ENCODE assay signal across 16 cellular contexts in genomic region chr10:88409236-88409635, GRCh38.
DNase-seq lines count a peak whose midpoint lies in the region; ATAC-seq, FAIRE-seq and TF ChIP-seq lines count a peak whose summit lies in the region.
"Had no signal": no experiment of that assay in that cellular context is flagged by ENCODE, and none has a peak within 500 bp of the region (broad histone marks: within the 10 kb centered on the region; RNA-seq: fewer than 3 reads in every experiment).

No MANE protein-coding gene starts in this region.

- ATAC-seq in HG02623 (IDR thresholded peaks at IDR 0.05; ENCODE audit: unreplicated experiment) (no peak), HG03159 (IDR thresholded peaks at IDR 0.05; ENCODE audit: unreplicated experiment) (no peak)
- ATAC-seq: gastroesophageal sphincter had no signal

- FAIRE-seq in H54 (lab: Jason Lieb, UNC) = peak; percentile 53

- TF ChIP-seq CTCF in GM13977 (IDR thresholded peaks at IDR 0.05; ENCODE audit: extremely low read depth, insufficient read depth, missing control alignments) (no peak), fibroblast of mammary gland (conservative IDR thresholded peaks at IDR 0.05; ENCODE audit: control insufficient read depth, insufficient read depth, low read depth, low read length) (no peak)

- no peak overlapping the region for H3K4me3 ChIP-seq in fibroblast of mammary gland (ENCODE audit: control insufficient read depth, low read depth, low read length)
- H3K4me3 ChIP-seq: gastroesophageal sphincter, testis had no signal

- in situ Hi-C loops in GM13977 (cut with MboI; ENCODE audit: low pct_unique_long_range_greater_than_20kb, low sequenced_read_pairs, unreplicated experiment) = loop anchor here (10.0 kb wide), 1 partner anchor 136 kb away; no protein-coding TSS in a partner anchor

- TF ChIP-seq POLR2A in H54 (IDR thresholded peaks at IDR 0.05; ENCODE audit: low read depth, low read length) = no peak

- DNase-seq in GM13977 (ENCODE audit: low spot score) (peak; percentile 17), H54 (ENCODE audit: insufficient read length, low spot score) (no peak), MV-4-11 (lab: John Stamatoyannopoulos, UW) (peak; percentile 12), fibroblast of mammary gland (ENCODE audit: low read depth) (peak; percentile 44), SK-N-DZ (ENCODE audit: low spot score) (no peak), NCI-H2107 (lab: John Stamatoyannopoulos, UW) (no peak)
- DNase-seq: CD4-positive, alpha-beta T cell; central memory CD4-positive, alpha-beta T cell; Kasumi-1; NCI-H187; NCI-H524; OCI-M1; testis had no signal

Comparison
In these comparisons a context has a peak if more than half of its experiments do, and no peak if none do; other contexts are left out.
1. DNase-seq: peak in GM13977 (single experiment), MV-4-11 (single experiment) and fibroblast of mammary gland (single experiment); none in H54 (single experiment), SK-N-DZ (single experiment) and NCI-H2107 (single experiment).